Comparison of ENCODE assay signal across 1 cellular context in genomic region chr16:85733839-85734170, GRCh38.
TF ChIP-seq lines count a peak whose summit lies in the region.

No MANE protein-coding gene starts in this region.

TF ChIP-seq in A549, 52 proteins besides CTCF, POLR2A, EP300 and RAD21 (continued from another document):
- TF ChIP-seq HMGXB4 (CRISPR knock-in tag; IDR thresholded peaks at IDR 0.05; ENCODE audit: borderline replicate concordance) (no peak), ELK1 (IDR thresholded peaks at IDR 0.05; ENCODE audit: low read depth, low read length) (no peak), HOXB5 (CRISPR knock-in tag; IDR thresholded peaks at IDR 0.05) (no peak)
TF ChIP-seq in A549: peak in this region for 0.
